Comparison of ENCODE assay signal across 16 cellular contexts in the genomic region with DNA sequence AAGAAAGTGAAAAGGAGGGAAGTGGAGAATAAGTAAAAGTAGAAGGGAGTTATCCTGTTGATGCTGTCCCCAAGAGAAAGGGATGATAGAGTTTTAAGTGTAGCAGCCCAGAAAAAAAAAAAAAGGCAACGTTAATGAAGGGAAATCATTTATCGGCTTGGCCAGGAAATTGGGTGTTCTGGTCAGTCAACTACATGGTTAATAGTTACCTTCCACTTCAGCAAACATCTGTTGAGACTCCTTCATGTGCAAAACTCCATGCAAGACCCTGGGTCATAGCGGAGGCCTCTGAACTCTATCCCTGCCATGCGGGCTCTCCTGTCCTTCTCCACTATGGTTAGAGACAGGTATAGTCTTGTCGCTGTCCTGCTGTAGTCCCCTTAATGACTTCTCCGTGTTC. TPM values are rescaled to one million over a fixed set of nuclear protein-coding genes. Genes with fewer than 3 reads are reported as not detected.
DNase-seq lines count a peak whose midpoint lies in the region; ATAC-seq and TF ChIP-seq lines count a peak whose summit lies in the region.
"Had no signal": no experiment of that assay in that cellular context is flagged by ENCODE, and none has a peak within 500 bp of the region (broad histone marks: within the 10 kb centered on the region; RNA-seq: fewer than 3 reads in every experiment).

No MANE protein-coding gene starts in this region.

- H3K9me3 ChIP-seq in HEK293 (ENCODE audit: control insufficient read depth, insufficient read depth, low read depth, low read length): no peaks in the 10 kb centered on the region
- H3K9me3 ChIP-seq in ascending aorta: no peaks in the 10 kb centered on the region
- H3K9me3 ChIP-seq: Caco-2 had no signal

- H3K27me3 Mint-ChIP-seq in progenitor cell of endocrine pancreas: peaks cover 4% of the 10 kb centered on the region

- no peaks in the 10 kb centered on the region for H3K9me3 Mint-ChIP-seq in progenitor cell of endocrine pancreas (ENCODE audit: low read depth)
- H3K9me3 Mint-ChIP-seq: CD4-positive, alpha-beta memory T cell had no signal

- TF ChIP-seq CTCF in HEK293 (tag by site-specific recombination; IDR thresholded peaks at IDR 0.05): no peak
- TF ChIP-seq CTCF in progenitor cell of endocrine pancreas (IDR thresholded peaks at IDR 0.05; ENCODE audit: unreplicated experiment): no peak
- TF ChIP-seq CTCF in ascending aorta (IDR thresholded peaks at IDR 0.05): no peak
- no peak for TF ChIP-seq CTCF in omental fat pad (IDR thresholded peaks at IDR 0.05)

- intact Hi-C loops in ascending aorta (cut with DNase I): loop anchor here (10.0 kb wide), 1 partner anchor 292 kb away; no protein-coding TSS in a partner anchor

- in situ Hi-C loops in ACHN (cut with HindIII; ENCODE audit: low pct_ligation_motif_present, low pct_unique_long_range_greater_than_20kb, low sequenced_read_pairs): no loop called here

- H3K27ac Mint-ChIP-seq in progenitor cell of endocrine pancreas: peak overlapping the region; percentile 65
- H3K27ac Mint-ChIP-seq: CD4-positive, alpha-beta memory T cell had no signal

- H3K4me3 ChIP-seq in HEK293 (ENCODE audit: low read depth, low read length): no peak overlapping the region
- H3K4me3 ChIP-seq in ascending aorta: no peak overlapping the region
- H3K4me3 ChIP-seq: GM23248 had no signal

- no peaks in the 10 kb centered on the region for H3K27me3 ChIP-seq in ascending aorta

- H3K4me1 ChIP-seq in HEK293 (ENCODE audit: control insufficient read depth, insufficient read depth, low read length): no peaks in the 10 kb centered on the region
- peaks cover 0 to 6% of the 10 kb centered on the region in 2 donors for H3K4me1 ChIP-seq in ascending aorta

- H3K4me1 Mint-ChIP-seq in progenitor cell of endocrine pancreas (ENCODE audit: low read depth): peaks cover 29% of the 10 kb centered on the region

- peak; percentile 16 for DNase-seq in ACHN
- DNase-seq in kidney tubule cell (ENCODE audit: low spot score): peak; percentile 30
- no peak for DNase-seq in progenitor cell of endocrine pancreas (ENCODE audit: low spot score, unreplicated experiment)
- DNase-seq in stimulated activated CD4-positive, alpha-beta T cell treated with anti-CD3 and anti-CD28 coated beads, Interleukin-4, amount 100 ng/mL, for 24 hours: no peak
- no peak for DNase-seq in H4 (ENCODE audit: low spot score)
- DNase-seq in ascending aorta (ENCODE audit: low spot score in 2 of 2): no peak
- DNase-seq in omental fat pad (ENCODE audit: low spot score): no peak
- DNase-seq: C1 segment of cervical spinal cord; CD4-positive, alpha-beta memory T cell; DMS153; DND-41; GM23248; H7 had no signal

- H3K36me3 ChIP-seq in HEK293 (ENCODE audit: control insufficient read depth in 2 of 2, insufficient read depth in 1 of 2, low read length in 2 of 2) (no peaks in the 10 kb centered on the region), ascending aorta (no peaks in the 10 kb centered on the region)

- CTCF ChIA-PET in HEK293 (lab: Yijun Ruan, JAX): no interaction called here

- POLR2A ChIA-PET in HEK293 (lab: Yijun Ruan, JAX): no interaction called here

- H3K4me3 Mint-ChIP-seq in progenitor cell of endocrine pancreas (ENCODE audit: low read depth): no peak overlapping the region
- H3K4me3 Mint-ChIP-seq: CD4-positive, alpha-beta memory T cell had no signal

- H3K27ac ChIP-seq in HEK293 (ENCODE audit: extremely low read depth, low read depth, low read length): no peak overlapping the region
- H3K27ac ChIP-seq in ascending aorta: no peak overlapping the region
- H3K27ac ChIP-seq: 22Rv1, GM23248 had no signal

- H3K36me3 Mint-ChIP-seq in progenitor cell of endocrine pancreas (ENCODE audit: insufficient read depth): no peaks in the 10 kb centered on the region
- H3K36me3 Mint-ChIP-seq: CD4-positive, alpha-beta memory T cell had no signal

- no peak for ATAC-seq in omental fat pad (ENCODE audit: low FRiP score)

TF ChIP-seq in HEK293, 187 proteins besides CTCF, POLR2A, EP300 and RAD21:
- TF ChIP-seq PRDM1 (tag by site-specific recombination; IDR thresholded peaks at IDR 0.05) (peak; percentile 58), ZNF548 (tag by site-specific recombination; IDR thresholded peaks at IDR 0.05) (no peak)

RNA-seq across cellular contexts. Expression of gene LYRM9, which starts 3.5 kb away (rescaled TPM):
- 9.5 and 12.2 TPM in 2 replicates for total RNA-seq in progenitor cell of endocrine pancreas
- total RNA-seq in H4 (2014; rRNA removed; shearing (Covaris generic)): 3.3 and 3.9 TPM in 2 replicates
- 22.2 TPM for total RNA-seq in ascending aorta
- total RNA-seq in omental fat pad: 10 to 100 TPM; 10.4 to 24.0 (median 18.5) TPM

Comparison
In these comparisons a context has a peak if more than half of its experiments do, and no peak if none do; other contexts are left out.
1. DNase-seq: peak in ACHN (single experiment) and kidney tubule cell (single experiment); none in progenitor cell of endocrine pancreas (single experiment), stimulated activated CD4-positive, alpha-beta T cell treated with anti-CD3 and anti-CD28 coated beads, Interleukin-4, amount 100 ng/mL, for 24 hours (single experiment), H4 (single experiment), ascending aorta (0 of 2) and omental fat pad (single experiment).